2 cellular contexts compared by ENCODE assay signal in the genomic region with DNA sequence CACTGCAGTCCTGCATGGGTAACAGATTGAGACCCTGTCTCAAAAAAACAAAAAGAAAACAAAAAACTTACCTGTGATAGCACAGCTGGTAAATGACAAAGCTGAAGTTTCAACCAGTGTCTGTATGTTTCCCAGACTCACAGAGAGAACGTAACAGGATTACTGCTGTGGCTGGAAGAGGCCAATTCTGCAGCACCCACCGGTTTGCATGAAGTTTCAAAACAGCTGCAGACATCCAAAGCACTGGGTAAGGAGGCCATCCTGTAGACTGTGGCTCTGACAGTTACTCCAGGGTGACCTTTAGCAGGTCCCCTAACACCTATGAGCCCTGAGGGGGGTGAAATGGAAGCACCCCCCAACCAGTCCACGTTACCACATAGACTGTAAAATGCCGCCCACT.
TF ChIP-seq lines count a peak whose summit lies in the region.

No MANE protein-coding gene starts in this region.

TF ChIP-seq in HepG2, 621 proteins besides CTCF, POLR2A, EP300 and RAD21:
- TF ChIP-seq CHCHD3 (CRISPR knock-in tag; IDR thresholded peaks at IDR 0.05) (no peak), PATZ1 (CRISPR knock-in tag; IDR thresholded peaks at IDR 0.05) (0 out of 2 replicates have a peak, but pooled peaks have one; percentile 23), ZMYM2 (CRISPR knock-in tag; IDR thresholded peaks at IDR 0.05) (no peak)
TF ChIP-seq in HepG2: peak in this region for 1.

TF ChIP-seq in SK-N-SH treated with all-trans-retinoic acid at 6 μM for 48 hours, 23 proteins besides CTCF, POLR2A, EP300 and RAD21:
- TF ChIP-seq TOX (CRISPR knock-in tag; IDR thresholded peaks at IDR 0.05; ENCODE audit: borderline replicate concordance): no peak
- TF ChIP-seq ISL1 (CRISPR knock-in tag; IDR thresholded peaks at IDR 0.05): no peak
- no peak for TF ChIP-seq OSR1 (CRISPR knock-in tag; IDR thresholded peaks at IDR 0.05)
- TF ChIP-seq ZNF565 (CRISPR knock-in tag; conservative IDR thresholded peaks at IDR 0.05; ENCODE audit: low read depth): no peak
- TF ChIP-seq ZFP30 (CRISPR knock-in tag; IDR thresholded peaks at IDR 0.05): no peak
- TF ChIP-seq ARNTL (CRISPR knock-in tag; IDR thresholded peaks at IDR 0.05; ENCODE audit: borderline replicate concordance, low read depth): no peak
- no peak for TF ChIP-seq PPARA (CRISPR knock-in tag; IDR thresholded peaks at IDR 0.05; ENCODE audit: borderline replicate concordance)
- TF ChIP-seq, protein P1, sequence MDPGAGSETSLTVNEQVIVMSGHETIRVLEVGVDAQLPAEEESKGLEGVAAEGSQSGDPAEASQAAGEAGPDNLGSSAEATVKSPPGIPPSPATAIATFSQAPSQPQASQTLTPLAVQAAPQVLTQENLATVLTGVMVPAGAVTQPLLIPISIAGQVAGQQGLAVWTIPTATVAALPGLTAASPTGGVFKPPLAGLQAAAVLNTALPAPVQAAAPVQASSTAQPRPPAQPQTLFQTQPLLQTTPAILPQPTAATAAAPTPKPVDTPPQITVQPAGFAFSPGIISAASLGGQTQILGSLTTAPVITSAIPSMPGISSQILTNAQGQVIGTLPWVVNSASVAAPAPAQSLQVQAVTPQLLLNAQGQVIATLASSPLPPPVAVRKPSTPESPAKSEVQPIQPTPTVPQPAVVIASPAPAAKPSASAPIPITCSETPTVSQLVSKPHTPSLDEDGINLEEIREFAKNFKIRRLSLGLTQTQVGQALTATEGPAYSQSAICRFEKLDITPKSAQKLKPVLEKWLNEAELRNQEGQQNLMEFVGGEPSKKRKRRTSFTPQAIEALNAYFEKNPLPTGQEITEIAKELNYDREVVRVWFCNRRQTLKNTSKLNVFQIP (CRISPR knock-in tag; IDR thresholded peaks at IDR 0.05; ENCODE audit: borderline replicate concordance, low read depth): no peak
- TF ChIP-seq PATZ1 (CRISPR knock-in tag; IDR thresholded peaks at IDR 0.05; ENCODE audit: borderline replicate concordance): no peak
- TF ChIP-seq, protein P2, sequence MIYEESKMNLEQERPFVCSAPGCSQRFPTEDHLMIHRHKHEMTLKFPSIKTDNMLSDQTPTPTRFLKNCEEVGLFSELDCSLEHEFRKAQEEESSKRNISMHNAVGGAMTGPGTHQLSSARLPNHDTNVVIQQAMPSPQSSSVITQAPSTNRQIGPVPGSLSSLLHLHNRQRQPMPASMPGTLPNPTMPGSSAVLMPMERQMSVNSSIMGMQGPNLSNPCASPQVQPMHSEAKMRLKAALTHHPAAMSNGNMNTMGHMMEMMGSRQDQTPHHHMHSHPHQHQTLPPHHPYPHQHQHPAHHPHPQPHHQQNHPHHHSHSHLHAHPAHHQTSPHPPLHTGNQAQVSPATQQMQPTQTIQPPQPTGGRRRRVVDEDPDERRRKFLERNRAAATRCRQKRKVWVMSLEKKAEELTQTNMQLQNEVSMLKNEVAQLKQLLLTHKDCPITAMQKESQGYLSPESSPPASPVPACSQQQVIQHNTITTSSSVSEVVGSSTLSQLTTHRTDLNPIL (CRISPR knock-in tag; IDR thresholded peaks at IDR 0.05; ENCODE audit: low read depth): no peak
- no peak for TF ChIP-seq BACH2 (CRISPR knock-in tag; IDR thresholded peaks at IDR 0.05; ENCODE audit: borderline replicate concordance)
- TF ChIP-seq ZNF70 (CRISPR knock-in tag; IDR thresholded peaks at IDR 0.05): no peak
- no peak for TF ChIP-seq ESRRG (CRISPR knock-in tag; IDR thresholded peaks at IDR 0.05)
- TF ChIP-seq ZFP3 (CRISPR knock-in tag; IDR thresholded peaks at IDR 0.05): no peak
- TF ChIP-seq CSDC2 (CRISPR knock-in tag; IDR thresholded peaks at IDR 0.05): no peak
